8 cellular contexts compared by ENCODE assay signal in genomic region chr1:230972855-230973271, GRCh38. TPM values are rescaled to one million over a fixed set of nuclear protein-coding genes. Genes with fewer than 3 reads are reported as not detected.
DNase-seq lines count a peak whose midpoint lies in the region; ATAC-seq and TF ChIP-seq lines count a peak whose summit lies in the region.

No MANE protein-coding gene starts in this region.

- no peaks in the 10 kb centered on the region for H3K9me3 ChIP-seq in CD4-positive, alpha-beta T cell (ENCODE audit: control insufficient read depth, low read length)
- no peaks in the 10 kb centered on the region for H3K9me3 ChIP-seq in BE2C
- no peaks in the 10 kb centered on the region for H3K9me3 ChIP-seq in esophagus squamous epithelium

- peak overlapping the region; percentile 77 for H3K27ac Mint-ChIP-seq in CD4-positive, alpha-beta T cell

- no peak for TF ChIP-seq CTCF in CD4-positive, alpha-beta T cell (IDR thresholded peaks at IDR 0.05)
- TF ChIP-seq CTCF in BE2C (IDR thresholded peaks at IDR 0.05; ENCODE audit: low read depth, low read length), result no peak
- TF ChIP-seq CTCF in esophagus squamous epithelium (IDR thresholded peaks at IDR 0.05), result no peak

- H3K4me3 Mint-ChIP-seq in CD4-positive, alpha-beta T cell, result peak overlapping the region; percentile 52

- H3K4me3 ChIP-seq in BE2C (ENCODE audit: low read depth, low read length) (no peak overlapping the region), esophagus squamous epithelium (no peak overlapping the region)

- POLR2A ChIA-PET in CD4-positive, alpha-beta T cell (lab: Charles Lee), result interaction anchor here (0.7 to 3.6 kb wide), 10 partner anchors 9 to 1092 kb away, joined by 3 to 23 read pairs (median 3); partner anchors contain the start of gene FAM89A

- peak in 9 of 10 experiments; percentile 40 to 76 (median 52) for DNase-seq in CD4-positive, alpha-beta T cell
- DNase-seq in HT1080 (ENCODE audit: low read depth) (peak; percentile 38), left colon (no peak), BE2C (no peak), esophagus squamous epithelium (lab: John Stamatoyannopoulos, UW) (no peak), Right ventricle myocardium inferior (ENCODE audit: missing footprints) (no peak)
- DNase-seq in activated CD4-positive, alpha-beta T cell treated with anti-CD3 and anti-CD28 coated beads, Interleukin-2, amount 50 U/mL, for 48 hours, result peak; percentile 50 to 59

- intact Hi-C loops in CD4-positive, alpha-beta T cell (cut with DNase I, micrococcal nuclease), result loop anchor here in 1 of 2 experiments (10.0 kb wide), 1 partner anchor 328 kb away; the partner anchor contains the start of gene COG2
- intact Hi-C loops in left colon (cut with DNase I, micrococcal nuclease), result no loop called here
- intact Hi-C loops in esophagus squamous epithelium (cut with DNase I), result no loop called here
- intact Hi-C loops in Right ventricle myocardium inferior (cut with DNase I), result loop anchor here (5.0 kb wide), 1 partner anchor 51 kb away; no protein-coding TSS in a partner anchor

- CTCF ChIA-PET in CD4-positive, alpha-beta T cell (lab: Charles Lee), result no interaction called here

- ATAC-seq in CD4-positive, alpha-beta T cell (ENCODE audit: poor library complexity), result peak; percentile 86
- ATAC-seq in GM21367 (IDR thresholded peaks at IDR 0.05; ENCODE audit: unreplicated experiment) (peak; percentile 79), left colon (peak; percentile 42), Right ventricle myocardium inferior (no peak)

- peak overlapping the region; percentile 52 for H3K27ac ChIP-seq in CD4-positive, alpha-beta T cell (ENCODE audit: low read depth, low read length)
- H3K27ac ChIP-seq in esophagus squamous epithelium, result no peak overlapping the region

- no peak for TF ChIP-seq POLR2A in esophagus squamous epithelium (IDR thresholded peaks at IDR 0.05)

- H3K27me3 Mint-ChIP-seq in CD4-positive, alpha-beta T cell, result no peaks in the 10 kb centered on the region

- H3K4me1 Mint-ChIP-seq in CD4-positive, alpha-beta T cell (ENCODE audit: low read depth), result peaks cover 78% of the 10 kb centered on the region

- no peaks in the 10 kb centered on the region for H3K27me3 ChIP-seq in CD4-positive, alpha-beta T cell (ENCODE audit: control insufficient read depth, insufficient read depth, low read length)
- H3K27me3 ChIP-seq in BE2C (no peaks in the 10 kb centered on the region), esophagus squamous epithelium (no peaks in the 10 kb centered on the region)

- no peaks in the 10 kb centered on the region for H3K9me3 Mint-ChIP-seq in CD4-positive, alpha-beta T cell

- WGBS in esophagus squamous epithelium, 2 donors, result 63 to 91% methylated on average over 1 of the region's 1 CpG

- H3K36me3 ChIP-seq in BE2C (no peaks in the 10 kb centered on the region), esophagus squamous epithelium (peaks cover 0 to 5% (median 0%) of the 10 kb centered on the region in 3 donors)

- H3K36me3 Mint-ChIP-seq in CD4-positive, alpha-beta T cell (ENCODE audit: low read depth), result peaks cover 28% of the 10 kb centered on the region

- no peaks in the 10 kb centered on the region for H3K4me1 ChIP-seq in BE2C
- peaks cover 0 to 19% (median 7%) of the 10 kb centered on the region in 3 donors for H3K4me1 ChIP-seq in esophagus squamous epithelium

RNA-seq across cellular contexts. Expression of gene TTC13, which starts 5.8 kb away (rescaled TPM):
- total RNA-seq in CD4-positive, alpha-beta T cell, result 10 to 100 TPM; 24.9 to 25.0 TPM
- total RNA-seq in HT1080 (2014; rRNA removed; shearing (Covaris generic)), result 9.6 and 11.9 TPM in 2 replicates
- 6.6 and 9.6 TPM in 2 replicates for polyA plus RNA-seq in HT1080 (2015; cell fraction: cytosol; rRNA removed)
- polyA plus RNA-seq in HT1080 (2015; cell fraction: nucleus; rRNA removed), result 34.4 and 41.5 TPM in 2 replicates
- total RNA-seq in left colon, result 10 to 100 TPM; 32.2 to 35.7 TPM
- polyA plus RNA-seq in BE2C (2012; ENCODE audit: insufficient read depth, insufficient read length, low read depth), result 34.3 TPM
- 10 to 100 TPM in 2 of 4 donors, 1 to 10 TPM in 2; 7.7 to 18.0 (median 11.3) TPM for total RNA-seq in esophagus squamous epithelium
- total RNA-seq in Right ventricle myocardium inferior, result 6.7 TPM

RNA-seq across cellular contexts. Expression of gene ARV1, which starts 6.0 kb away (rescaled TPM):
- total RNA-seq in CD4-positive, alpha-beta T cell, result 1 to 10 TPM; 1.5 to 1.8 TPM
- total RNA-seq in HT1080 (2014; rRNA removed; shearing (Covaris generic)), result 31.5 and 34.7 TPM in 2 replicates
- 33.7 and 35.8 TPM in 2 replicates for polyA plus RNA-seq in HT1080 (2015; cell fraction: cytosol; rRNA removed)
- 34.3 and 36.7 TPM in 2 replicates for polyA plus RNA-seq in HT1080 (2015; cell fraction: nucleus; rRNA removed)
- 10 to 100 TPM; 23.4 to 29.7 TPM for total RNA-seq in left colon
- polyA plus RNA-seq in BE2C (2012; ENCODE audit: insufficient read depth, insufficient read length, low read depth), result 28.7 TPM
- 10 to 100 TPM; 12.5 to 24.7 (median 23.0) TPM for total RNA-seq in esophagus squamous epithelium
- total RNA-seq in Right ventricle myocardium inferior, result 17.3 TPM

Comparison
In these comparisons a context has a peak if more than half of its experiments do, and no peak if none do; other contexts are left out.
1. DNase-seq: peak in CD4-positive, alpha-beta T cell (9 of 10), HT1080 (single experiment) and activated CD4-positive, alpha-beta T cell treated with anti-CD3 and anti-CD28 coated beads, Interleukin-2, amount 50 U/mL, for 48 hours (2 of 2); none in left colon (0 of 2), BE2C (single experiment), esophagus squamous epithelium (single experiment) and Right ventricle myocardium inferior (single experiment).